ENCODE assay signal across 11 cellular contexts in genomic region chr6:118206221-118206620, GRCh38.
"Had no signal": no experiment of that assay in that cellular context is flagged by ENCODE, and none has a peak within 500 bp of the region (broad histone marks: within the 10 kb centered on the region; RNA-seq: fewer than 3 reads in every experiment).

No MANE protein-coding gene starts in this region.

- FAIRE-seq: H1, H54 had no signal

- H3K9me3 ChIP-seq: HAP-1 had no signal

- H3K4me3 ChIP-seq: GM23248, GM23338, HAP-1 had no signal

- DNase-seq: GM23248, GOT3, H7, H9, HCEC 1CT, HFFc6 had no signal

- ATAC-seq: GM23338, HCT116 had no signal

- H3K27ac ChIP-seq: GM23248 had no signal

- H3K9ac ChIP-seq: GM23248 had no signal

- H3K4me1 ChIP-seq: HAP-1 had no signal

- H3K36me3 ChIP-seq: HAP-1 had no signal
